Comparison of ENCODE assay signal across 17 cellular contexts in genomic region chr10:114623155-114623554, GRCh38. TPM values are rescaled to one million over a fixed set of nuclear protein-coding genes. Genes with fewer than 3 reads are reported as not detected.
DNase-seq lines count a peak whose midpoint lies in the region; ATAC-seq and TF ChIP-seq lines count a peak whose summit lies in the region.
"Had no signal": no experiment of that assay in that cellular context is flagged by ENCODE, and none has a peak within 500 bp of the region (broad histone marks: within the 10 kb centered on the region; RNA-seq: fewer than 3 reads in every experiment).

No MANE protein-coding gene starts in this region.

- H3K4me1 ChIP-seq in GM23338 (ENCODE audit: insufficient read depth) = peaks cover 20% of the 10 kb centered on the region
- peaks cover 39% of the 10 kb centered on the region for H3K4me1 ChIP-seq in SJSA1 (replicated peaks)
- H3K4me1 ChIP-seq in gastroesophageal sphincter = peaks cover 0 to 25% (median 17%) of the 10 kb centered on the region in 3 donors
- peaks cover 24 to 60% of the 10 kb centered on the region in 2 donors for H3K4me1 ChIP-seq in gastrocnemius medialis

- H3K36me3 ChIP-seq in GM23338 (ENCODE audit: insufficient read depth) (no peaks in the 10 kb centered on the region), SJSA1 (peaks cover 5% of the 10 kb centered on the region), gastroesophageal sphincter (no peaks in the 10 kb centered on the region), gastrocnemius medialis (no peaks in the 10 kb centered on the region)
- H3K36me3 ChIP-seq: Peyer's patch had no signal

- H3K36me3 Mint-ChIP-seq in GM23338 (ENCODE audit: low read depth) = no peaks in the 10 kb centered on the region
- H3K36me3 Mint-ChIP-seq in activated naive CD8-positive, alpha-beta T cell treated with anti-CD3 and anti-CD28 coated beads, Interleukin-2, amount 50 U/mL, for 24 hours (ENCODE audit: low read depth) = no peaks in the 10 kb centered on the region
- H3K36me3 Mint-ChIP-seq: activated naive CD4-positive, alpha-beta T cell treated with anti-CD3 and anti-CD28 coated beads, Interleukin-2, amount 10 ng/mL, durations not matched to agents 7 days and 5 days had no signal

- H3K4me1 Mint-ChIP-seq in GM23338 = peaks cover 21% of the 10 kb centered on the region
- H3K4me1 Mint-ChIP-seq in activated naive CD8-positive, alpha-beta T cell treated with anti-CD3 and anti-CD28 coated beads, Interleukin-2, amount 50 U/mL, for 24 hours = no peaks in the 10 kb centered on the region
- H3K4me1 Mint-ChIP-seq: B cell had no signal

- DNase-seq in GM23338 (ENCODE audit: low spot score) (no peak), SJSA1 (ENCODE audit: low read depth in 1 of 2, low spot score in 2 of 2) (no peak), gastrocnemius medialis (no peak), EL (no peak), NCI-H2196 treated with DMSO at 0.1 percent for 48 hours (lab: John Stamatoyannopoulos, UW; ENCODE audit: unreplicated experiment) (no peak)
- DNase-seq in activated CD4-positive, alpha-beta T cell treated with anti-CD3 and anti-CD28 coated beads for 4 hours = no peak
- no peak for DNase-seq in activated naive CD8-positive, alpha-beta T cell treated with anti-CD3 and anti-CD28 coated beads, Interleukin-2, amount 50 U/mL, for 24 hours
- DNase-seq: activated naive CD4-positive, alpha-beta T cell treated with anti-CD3 and anti-CD28 coated beads, Interleukin-2, amount 10 ng/mL, durations not matched to agents 7 days and 5 days; cerebellar nuclear complex; glutamatergic neuron; Kasumi-1; NCI-H1436 treated with DMSO at 0.1 percent for 48 hours; Peyer's patch; stimulated activated naive CD4-positive, alpha-beta T cell; T-helper 1 cell had no signal

- H3K9me3 Mint-ChIP-seq in GM23338 = peaks cover 8% of the 10 kb centered on the region; the same call in 2 of the 3 replicates
- peaks cover 5% of the 10 kb centered on the region for H3K9me3 Mint-ChIP-seq in activated naive CD8-positive, alpha-beta T cell treated with anti-CD3 and anti-CD28 coated beads, Interleukin-2, amount 50 U/mL, for 24 hours

- intact Hi-C loops in gastrocnemius medialis (cut with DNase I; ENCODE audit: low total_unique reads) = no loop called here

- WGBS in gastroesophageal sphincter (ENCODE audit: low coverage in 1 of 2), 2 donors = 73 to 86% methylated on average over 2 of the region's 2 CpGs

- peak overlapping the region; percentile 34; the same call in 1 of the 2 replicates for H3K4me2 ChIP-seq in GM23338

- H3K9me3 ChIP-seq in SJSA1 (replicated peaks) (peaks cover 3% of the 10 kb centered on the region; the same call in 1 of the 2 replicates), gastroesophageal sphincter (no peaks in the 10 kb centered on the region), gastrocnemius medialis (no peaks in the 10 kb centered on the region)
- H3K9me3 ChIP-seq: Peyer's patch had no signal

- peaks cover 8% of the 10 kb centered on the region; the same call in 1 of the 2 replicates for H3K9me2 ChIP-seq in GM23338 (ENCODE audit: insufficient read depth)

- no peak overlapping the region for H3K4me3 Mint-ChIP-seq in GM23338
- H3K4me3 Mint-ChIP-seq in activated naive CD8-positive, alpha-beta T cell treated with anti-CD3 and anti-CD28 coated beads, Interleukin-2, amount 50 U/mL, for 24 hours = no peak overlapping the region
- H3K4me3 Mint-ChIP-seq: activated naive CD4-positive, alpha-beta T cell treated with anti-CD3 and anti-CD28 coated beads, Interleukin-2, amount 10 ng/mL, durations not matched to agents 7 days and 5 days; B cell had no signal

- TF ChIP-seq CTCF in GM23338 (conservative IDR thresholded peaks at IDR 0.05; ENCODE audit: low read depth in 2 of 2) (no peak), gastroesophageal sphincter (IDR thresholded peaks at IDR 0.05) (no peak), gastrocnemius medialis (IDR thresholded peaks at IDR 0.05 in 4 of 5, conservative IDR thresholded peaks at IDR 0.05 in 1 of 5) (no peak)

- H3K79me2 ChIP-seq in GM23338 (replicated peaks; ENCODE audit: insufficient read depth) = no peaks in the 10 kb centered on the region

- H3K27me3 Mint-ChIP-seq in GM23338 (ENCODE audit: insufficient read depth, low read depth, poor library complexity) = no peaks in the 10 kb centered on the region
- H3K27me3 Mint-ChIP-seq in activated naive CD8-positive, alpha-beta T cell treated with anti-CD3 and anti-CD28 coated beads, Interleukin-2, amount 50 U/mL, for 24 hours = no peaks in the 10 kb centered on the region

- in situ Hi-C loops in gastrocnemius medialis (cut with MboI; ENCODE audit: low sequenced_read_pairs in 4 of 4) = no loop called here

- no peaks in the 10 kb centered on the region for H4K20me1 ChIP-seq in GM23338 (replicated peaks; ENCODE audit: insufficient read depth)

- ATAC-seq in GM23338 (no peak), gastroesophageal sphincter (no peak), gastrocnemius medialis (no peak)
- no peak for ATAC-seq in activated naive CD8-positive, alpha-beta T cell treated with anti-CD3 and anti-CD28 coated beads, Interleukin-2, amount 50 U/mL, for 24 hours

- H3K27ac ChIP-seq in GM23338 (ENCODE audit: low read depth) = peak overlapping the region; percentile 82
- H3K27ac ChIP-seq in SJSA1 = peak overlapping the region; percentile 51
- peak overlapping the region; percentile 19 to 64 (median 56) for H3K27ac ChIP-seq in gastroesophageal sphincter
- H3K27ac ChIP-seq in gastrocnemius medialis = peak overlapping the region; percentile 60 to 81 (median 72)

- TF ChIP-seq POLR2A in gastroesophageal sphincter (IDR thresholded peaks at IDR 0.05) (no peak), gastrocnemius medialis (IDR thresholded peaks at IDR 0.05) (no peak)

- no peak overlapping the region for H2AFZ ChIP-seq in GM23338

- no peak for TF ChIP-seq EP300 in gastroesophageal sphincter (IDR thresholded peaks at IDR 0.05)

- H3K27me3 ChIP-seq in GM23338 (ENCODE audit: insufficient read depth) (no peaks in the 10 kb centered on the region), SJSA1 (replicated peaks) (no peaks in the 10 kb centered on the region), gastroesophageal sphincter (no peaks in the 10 kb centered on the region), gastrocnemius medialis (no peaks in the 10 kb centered on the region)
- H3K27me3 ChIP-seq: Peyer's patch had no signal

- 0 out of 2 replicates have a peak overlapping the region, but pooled peaks have one; percentile 54 for H3K27ac Mint-ChIP-seq in GM23338
- no peak overlapping the region for H3K27ac Mint-ChIP-seq in activated naive CD8-positive, alpha-beta T cell treated with anti-CD3 and anti-CD28 coated beads, Interleukin-2, amount 50 U/mL, for 24 hours
- H3K27ac Mint-ChIP-seq: activated naive CD4-positive, alpha-beta T cell treated with anti-CD3 and anti-CD28 coated beads, Interleukin-2, amount 10 ng/mL, durations not matched to agents 7 days and 5 days; B cell had no signal

- H3K4me3 ChIP-seq in GM23338 (no peak overlapping the region), SJSA1 (no peak overlapping the region), gastroesophageal sphincter (no peak overlapping the region), gastrocnemius medialis (no peak overlapping the region)
- H3K4me3 ChIP-seq: Peyer's patch had no signal

- no peaks in the 10 kb centered on the region for H3F3A ChIP-seq in GM23338 (replicated peaks; ENCODE audit: low read depth)

TF ChIP-seq in GM23338, 12 proteins besides CTCF, POLR2A, EP300 and RAD21 (continues in another document):
- TF ChIP-seq ETS1 (IDR thresholded peaks at IDR 0.05) (no peak), NANOG (IDR thresholded peaks at IDR 0.05; ENCODE audit: borderline replicate concordance) (no peak)

RNA-seq across cellular contexts. Expression of gene ABLIM1, which starts 34.9 kb away (rescaled TPM):
- total RNA-seq in GM23338 (2014; rRNA removed; shearing (Covaris generic)) = 45.1 and 46.6 TPM in 2 replicates
- 18.5 and 21.9 TPM in 2 replicates for polyA plus RNA-seq in GM23338 (2016; fragmentation: Nextera tagmentation; extraction: Ambion mirVana)
- 5.4 and 10.4 TPM in 2 replicates for total RNA-seq in SJSA1 (2014; rRNA removed; shearing (Covaris generic))
- 100 to 1,000 TPM in 2 of 4 donors, 10 to 100 TPM in 2; 75.2 to 172 (median 110) TPM for total RNA-seq in gastroesophageal sphincter
- 100 to 1,000 TPM in 3 of 4 donors, 10 to 100 TPM in 1; 84.7 to 203 (median 150) TPM for total RNA-seq in gastrocnemius medialis
